In genomic region chr2:236986524-236987330, GRCh38 we compare ENCODE assay signal across 24 cellular contexts.
DNase-seq lines count a peak whose midpoint lies in the region; ATAC-seq and TF ChIP-seq lines count a peak whose summit lies in the region.
"Had no signal": no experiment of that assay in that cellular context is flagged by ENCODE, and none has a peak within 500 bp of the region (broad histone marks: within the 10 kb centered on the region; RNA-seq: fewer than 3 reads in every experiment).

No MANE protein-coding gene starts in this region.

- TF ChIP-seq CTCF in natural killer cell (IDR thresholded peaks at IDR 0.05), result no peak
- TF ChIP-seq CTCF in upper lobe of right lung (IDR thresholded peaks at IDR 0.05), result no peak

- no peak overlapping the region for H3K27ac ChIP-seq in upper lobe of right lung
- H3K27ac ChIP-seq: cardiac muscle cell, HL-60, parathyroid adenoma had no signal

- ATAC-seq in natural killer cell treated with Interleukin-12 subunit alpha and Interleukin-12 subunit beta and Interleukin-15 and Interleukin-18, amount 100 ng/mL, for 72 hours, result no peak
- ATAC-seq in natural killer cell, result no peak
- peak; percentile 70 for ATAC-seq in upper lobe of right lung
- ATAC-seq in HG03354 (IDR thresholded peaks at IDR 0.05; ENCODE audit: poor library complexity, severe bottlenecking, unreplicated experiment), result no peak
- ATAC-seq: activated T-helper 17 cell treated with anti-CD3 and anti-CD28 coated beads, Interleukin-2, amount 50 U/mL, for 72 hours; gastroesophageal sphincter; left ventricle myocardium superior had no signal

- H3K4me1 Mint-ChIP-seq in natural killer cell treated with Interleukin-12 subunit alpha and Interleukin-12 subunit beta and Interleukin-15 and Interleukin-18, amount 100 ng/mL, for 72 hours (ENCODE audit: low read depth in 2 of 2), result no peaks in the 10 kb centered on the region
- H3K4me1 Mint-ChIP-seq in natural killer cell, result no peaks in the 10 kb centered on the region
- H3K4me1 Mint-ChIP-seq: activated T-helper 17 cell treated with anti-CD3 and anti-CD28 coated beads, Interleukin-2, amount 50 U/mL, for 72 hours had no signal

- intact Hi-C loops in natural killer cell (cut with micrococcal nuclease) (no loop called here), upper lobe of right lung (cut with DNase I) (no loop called here)

- H3K27me3 ChIP-seq in upper lobe of right lung, result no peaks in the 10 kb centered on the region

- H3K9me3 ChIP-seq in upper lobe of right lung, result peaks cover 3% of the 10 kb centered on the region
- H3K9me3 ChIP-seq: SK-N-SH had no signal

- H3K4me1 ChIP-seq in upper lobe of right lung, result peaks cover 24% of the 10 kb centered on the region
- H3K4me1 ChIP-seq: parathyroid adenoma had no signal

- no peaks in the 10 kb centered on the region for H3K36me3 ChIP-seq in upper lobe of right lung
- H3K36me3 ChIP-seq: cardiac muscle cell, gastroesophageal sphincter had no signal

- no peak overlapping the region for H3K27ac Mint-ChIP-seq in natural killer cell treated with Interleukin-12 subunit alpha and Interleukin-12 subunit beta and Interleukin-15 and Interleukin-18, amount 100 ng/mL, for 72 hours
- H3K27ac Mint-ChIP-seq in natural killer cell, result no peak overlapping the region
- H3K27ac Mint-ChIP-seq: activated naive CD8-positive, alpha-beta T cell treated with anti-CD3 and anti-CD28 coated beads, Interleukin-2, amount 50 U/mL, for 24 hours; activated T-helper 17 cell treated with anti-CD3 and anti-CD28 coated beads, Interleukin-2, amount 50 U/mL, for 72 hours; stimulated activated naive CD8-positive, alpha-beta T cell treated with anti-CD3 and anti-CD28 coated beads, Interleukin-15, Interleukin-2, amounts not matched to agents 100 ng/mL and 50 ng/mL, for 24 hours had no signal

- peaks cover 24 to 37% of the 10 kb centered on the region in 2 donors for H3K27me3 Mint-ChIP-seq in natural killer cell treated with Interleukin-12 subunit alpha and Interleukin-12 subunit beta and Interleukin-15 and Interleukin-18, amount 100 ng/mL, for 72 hours
- H3K27me3 Mint-ChIP-seq in natural killer cell (ENCODE audit: low read depth in 2 of 2), result peaks cover 19 to 34% of the 10 kb centered on the region in 2 donors

- H3K36me3 Mint-ChIP-seq in natural killer cell treated with Interleukin-12 subunit alpha and Interleukin-12 subunit beta and Interleukin-15 and Interleukin-18, amount 100 ng/mL, for 72 hours, result no peaks in the 10 kb centered on the region
- H3K36me3 Mint-ChIP-seq in natural killer cell, result no peaks in the 10 kb centered on the region
- H3K36me3 Mint-ChIP-seq: CD14-positive monocyte had no signal

- DNase-seq in natural killer cell treated with Interleukin-12 subunit alpha and Interleukin-12 subunit beta and Interleukin-15 and Interleukin-18, amount 100 ng/mL, for 72 hours (ENCODE audit: low spot score), result peak; percentile 29
- DNase-seq in natural killer cell (no peak), NCI-H2107 treated with DMSO at 0.1 percent for 48 hours (lab: John Stamatoyannopoulos, UW; ENCODE audit: unreplicated experiment) (peak; percentile 78), cerebellar cortex (ENCODE audit: low spot score) (peak; percentile 3), upper lobe of right lung (no peak), amygdala (lab: John Stamatoyannopoulos, UW) (no peak), HCEC 1CT (no peak)
- DNase-seq: ACHN; activated CD4-positive, CD25-positive, alpha-beta regulatory T cell treated with anti-CD3 and anti-CD28 coated beads, Interleukin-2, amount 50 U/mL, for 72 hours; activated naive CD8-positive, alpha-beta T cell treated with anti-CD3 and anti-CD28 coated beads, Interleukin-2, amount 50 U/mL, for 24 hours; DND-41; left ventricle myocardium superior; NCI-H82; SK-N-SH; stimulated activated CD4-positive, alpha-beta T cell treated with anti-CD3 and anti-CD28 coated beads, Interleukin-1b, Interleukin-23, amount 100 ng/mL, for 48 hours; T-helper 9 cell had no signal

- no peaks in the 10 kb centered on the region for H3K9me3 Mint-ChIP-seq in natural killer cell treated with Interleukin-12 subunit alpha and Interleukin-12 subunit beta and Interleukin-15 and Interleukin-18, amount 100 ng/mL, for 72 hours
- no peaks in the 10 kb centered on the region for H3K9me3 Mint-ChIP-seq in natural killer cell

- H3K4me3 Mint-ChIP-seq in natural killer cell treated with Interleukin-12 subunit alpha and Interleukin-12 subunit beta and Interleukin-15 and Interleukin-18, amount 100 ng/mL, for 72 hours, result no peak overlapping the region
- no peak overlapping the region for H3K4me3 Mint-ChIP-seq in natural killer cell
- H3K4me3 Mint-ChIP-seq: activated naive CD8-positive, alpha-beta T cell treated with anti-CD3 and anti-CD28 coated beads, Interleukin-2, amount 50 U/mL, for 24 hours; activated T-helper 17 cell treated with anti-CD3 and anti-CD28 coated beads, Interleukin-2, amount 50 U/mL, for 72 hours; CD14-positive monocyte; stimulated activated naive CD8-positive, alpha-beta T cell treated with anti-CD3 and anti-CD28 coated beads, Interleukin-15, Interleukin-2, amounts not matched to agents 100 ng/mL and 50 ng/mL, for 24 hours had no signal

- no peak overlapping the region for H3K4me3 ChIP-seq in upper lobe of right lung
- H3K4me3 ChIP-seq: cardiac muscle cell, gastroesophageal sphincter had no signal

Comparison
In these comparisons a context has a peak if more than half of its experiments do, and no peak if none do; other contexts are left out.
1. DNase-seq: peak in natural killer cell treated with Interleukin-12 subunit alpha and Interleukin-12 subunit beta and Interleukin-15 and Interleukin-18, amount 100 ng/mL, for 72 hours (single experiment), NCI-H2107 treated with DMSO at 0.1 percent for 48 hours (single experiment) and cerebellar cortex (single experiment); none in natural killer cell (single experiment), upper lobe of right lung (single experiment), amygdala (0 of 56) and HCEC 1CT (single experiment).